8 cellular contexts compared by ENCODE assay signal in genomic region chr12:1796515-1797010, GRCh38. TPM values are rescaled to one million over a fixed set of nuclear protein-coding genes. Genes with fewer than 3 reads are reported as not detected.
DNase-seq lines count a peak whose midpoint lies in the region; ATAC-seq and TF ChIP-seq lines count a peak whose summit lies in the region.

No MANE protein-coding gene starts in this region.

- dilution Hi-C loops in mammary epithelial cell (cut with HindIII; ENCODE audit: low sequenced_read_pairs): loop anchor here (25.0 kb wide), 1 partner anchor 134 kb away; no protein-coding TSS in a partner anchor

- H3K4me3 ChIP-seq in mammary epithelial cell (replicated peaks in 1 of 3; ENCODE audit: insufficient read depth in 1 of 3, low read depth in 2 of 3, low read length in 3 of 3) (peak overlapping the region; percentile 9 to 39 (median 36)), lower lobe of right lung (peak overlapping the region; percentile 68), subcutaneous abdominal adipose tissue (ENCODE audit: low read depth in 1 of 5, low read length in 5 of 5) (peak overlapping the region; percentile 74 to 81 (median 79))

- ATAC-seq in HG02642 (IDR thresholded peaks at IDR 0.05; ENCODE audit: poor library complexity, unreplicated experiment) (peak; percentile 24), lower lobe of right lung (peak; percentile 64 to 68)

- H3K9me3 ChIP-seq in mammary epithelial cell (replicated peaks; ENCODE audit: insufficient read depth, low read length) (no peaks in the 10 kb centered on the region), lower lobe of right lung (no peaks in the 10 kb centered on the region), subcutaneous abdominal adipose tissue (ENCODE audit: control insufficient read depth in 5 of 5, low read length in 5 of 5) (no peaks in the 10 kb centered on the region)

- intact Hi-C loops in mammary epithelial cell (cut with micrococcal nuclease): loop anchor here (1.0 to 2.0 kb wide), 5 partner anchors 35 to 787 kb away; no protein-coding TSS in a partner anchor
- intact Hi-C loops in lower lobe of right lung (cut with DNase I): loop anchor here (10.0 kb wide), 1 partner anchor 138 kb away; no protein-coding TSS in a partner anchor

- 13% methylated on average over 25 of the region's 43 CpGs for WGBS in mammary epithelial cell (ENCODE audit: low coverage, missing lambda C conversion rate)

- no peaks in the 10 kb centered on the region for H4K20me1 ChIP-seq in mammary epithelial cell (ENCODE audit: insufficient read depth, low read length)

- H3K36me3 ChIP-seq in mammary epithelial cell (ENCODE audit: insufficient read depth, low read length): no peaks in the 10 kb centered on the region
- no peaks in the 10 kb centered on the region for H3K36me3 ChIP-seq in lower lobe of right lung
- H3K36me3 ChIP-seq in subcutaneous abdominal adipose tissue (ENCODE audit: control insufficient read depth in 5 of 5, insufficient read depth in 5 of 5, low read length in 5 of 5): no peaks in the 10 kb centered on the region

- H3K4me2 ChIP-seq in mammary epithelial cell (ENCODE audit: insufficient read depth, low read depth, low read length): peak overlapping the region; percentile 93

- peak; percentile 61 for DNase-seq in GM13977 (ENCODE audit: low spot score)
- peak; percentile 55 for DNase-seq in RPMI8226
- no peak for DNase-seq in mammary epithelial cell
- DNase-seq in lower lobe of right lung: peak; percentile 70
- no peak for DNase-seq in retina
- no peak for DNase-seq in NCI-H2171 (lab: John Stamatoyannopoulos, UW)

- H3K27ac ChIP-seq in mammary epithelial cell (ENCODE audit: insufficient read depth, low read depth, low read length) (no peak overlapping the region), lower lobe of right lung (peak overlapping the region; percentile 87), subcutaneous abdominal adipose tissue (ENCODE audit: low read depth, low read length) (peak overlapping the region; percentile 69)

- no TSS peak for BruUV-seq in mammary epithelial cell (replicated peaks; lab: Mats Ljungman, UMichigan)

- H3K4me1 ChIP-seq in mammary epithelial cell (ENCODE audit: insufficient read depth, low read length) (peaks cover 14% of the 10 kb centered on the region), lower lobe of right lung (peaks cover 20% of the 10 kb centered on the region), subcutaneous abdominal adipose tissue (ENCODE audit: control insufficient read depth in 5 of 5, insufficient read depth in 5 of 5, low read length in 5 of 5) (peaks cover 6 to 63% (median 48%) of the 10 kb centered on the region in 5 donors)

- H3K9ac ChIP-seq in mammary epithelial cell (ENCODE audit: insufficient read depth, low read length): no peak overlapping the region
- H3K9ac ChIP-seq in subcutaneous abdominal adipose tissue (ENCODE audit: low read length in 5 of 5): peak overlapping the region; percentile 73 to 90 (median 89)

- H3K27me3 ChIP-seq in mammary epithelial cell (ENCODE audit: insufficient read depth, low read length) (no peaks in the 10 kb centered on the region), lower lobe of right lung (ENCODE audit: low read depth) (no peaks in the 10 kb centered on the region), subcutaneous abdominal adipose tissue (ENCODE audit: control insufficient read depth in 5 of 5, insufficient read depth in 4 of 5, low read length in 5 of 5) (no peaks in the 10 kb centered on the region)

- no peak for TF ChIP-seq CTCF in GM13977 (IDR thresholded peaks at IDR 0.05; ENCODE audit: extremely low read depth, insufficient read depth, missing control alignments)
- no peak for TF ChIP-seq CTCF in mammary epithelial cell (conservative IDR thresholded peaks at IDR 0.05 in 1 of 2, IDR thresholded peaks at IDR 0.05 in 1 of 2; ENCODE audit: extremely low read depth in 1 of 2, insufficient read depth in 1 of 2, low read depth in 1 of 2, low read length in 2 of 2)
- no peak for TF ChIP-seq CTCF in lower lobe of right lung (IDR thresholded peaks at IDR 0.05)

- CTCF ChIA-PET in mammary epithelial cell (lab: Charles Lee; ENCODE audit: low non-redundant PET): interaction anchor here (0.6 kb wide), 1 partner anchor 95 kb away, joined by 3 read pairs; no protein-coding TSS in a partner anchor

- H2AFZ ChIP-seq in mammary epithelial cell (ENCODE audit: low read depth, low read length): peak overlapping the region; percentile 86

- H3K79me2 ChIP-seq in mammary epithelial cell (ENCODE audit: insufficient read depth, low read length): no peaks in the 10 kb centered on the region

- in situ Hi-C loops in GM13977 (cut with MboI; ENCODE audit: low pct_unique_long_range_greater_than_20kb, low sequenced_read_pairs, unreplicated experiment): no loop called here
- in situ Hi-C loops in mammary epithelial cell (cut with MboI; ENCODE audit: low sequenced_read_pairs in 2 of 2): loop anchor here in 1 of 2 donors (10.0 kb wide), 1 partner anchor 138 kb away; no protein-coding TSS in a partner anchor

RNA-seq across cellular contexts. Expression of gene LRTM2, which starts 23.8 kb away (rescaled TPM):
- not detected for total RNA-seq in mammary epithelial cell
- not detected for polyA plus RNA-seq in mammary epithelial cell
- not detected for polyA minus RNA-seq in mammary epithelial cell
- not detected for total RNA-seq in lower lobe of right lung

Comparison
In these comparisons a context has a peak if more than half of its experiments do, and no peak if none do; other contexts are left out.
1. DNase-seq: peak in GM13977 (single experiment), RPMI8226 (single experiment) and lower lobe of right lung (single experiment); none in mammary epithelial cell (single experiment), retina (single experiment) and NCI-H2171 (single experiment).
2. Peak in every context shown above with its lines, with median percentiles within 50 percentile points of each other: H3K4me3 ChIP-seq.